ENCODE assay signal across 1 cellular context in the genomic region with DNA sequence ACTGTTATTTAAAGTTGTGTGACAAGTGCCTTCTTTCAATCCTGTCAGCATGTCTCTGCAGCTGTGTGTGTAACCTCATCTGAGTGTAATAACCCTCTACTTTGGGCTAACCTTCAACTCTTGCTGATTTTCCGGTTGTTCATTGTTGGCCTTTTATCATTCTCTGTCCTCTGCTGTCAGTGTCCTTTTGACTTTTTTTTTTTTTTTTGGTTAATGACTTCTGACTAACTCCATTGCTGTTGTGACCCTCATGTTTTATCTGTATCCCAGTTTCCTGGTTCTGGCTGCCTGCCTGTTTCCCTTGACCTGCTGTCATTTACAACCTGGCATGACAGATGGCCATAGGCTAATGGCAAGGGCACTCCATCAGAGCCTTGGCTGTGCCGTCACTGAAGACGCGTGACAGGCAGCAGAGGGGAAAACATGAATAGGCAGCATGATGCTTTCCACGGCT.
TF ChIP-seq lines count a peak whose summit lies in the region.

No MANE protein-coding gene starts in this region.

TF ChIP-seq in HepG2, 621 proteins besides CTCF, POLR2A, EP300 and RAD21 (continued from another document and continues in another):
- TF ChIP-seq, protein P1, sequence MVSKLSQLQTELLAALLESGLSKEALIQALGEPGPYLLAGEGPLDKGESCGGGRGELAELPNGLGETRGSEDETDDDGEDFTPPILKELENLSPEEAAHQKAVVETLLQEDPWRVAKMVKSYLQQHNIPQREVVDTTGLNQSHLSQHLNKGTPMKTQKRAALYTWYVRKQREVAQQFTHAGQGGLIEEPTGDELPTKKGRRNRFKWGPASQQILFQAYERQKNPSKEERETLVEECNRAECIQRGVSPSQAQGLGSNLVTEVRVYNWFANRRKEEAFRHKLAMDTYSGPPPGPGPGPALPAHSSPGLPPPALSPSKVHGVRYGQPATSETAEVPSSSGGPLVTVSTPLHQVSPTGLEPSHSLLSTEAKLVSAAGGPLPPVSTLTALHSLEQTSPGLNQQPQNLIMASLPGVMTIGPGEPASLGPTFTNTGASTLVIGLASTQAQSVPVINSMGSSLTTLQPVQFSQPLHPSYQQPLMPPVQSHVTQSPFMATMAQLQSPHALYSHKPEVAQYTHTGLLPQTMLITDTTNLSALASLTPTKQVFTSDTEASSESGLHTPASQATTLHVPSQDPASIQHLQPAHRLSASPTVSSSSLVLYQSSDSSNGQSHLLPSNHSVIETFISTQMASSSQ (IDR thresholded peaks at IDR 0.05; ENCODE audit: low read depth), result no peak
- TF ChIP-seq, protein P1 (CRISPR knock-in tag; IDR thresholded peaks at IDR 0.05; ENCODE audit: borderline replicate concordance), result no peak
- TF ChIP-seq, protein P2, sequence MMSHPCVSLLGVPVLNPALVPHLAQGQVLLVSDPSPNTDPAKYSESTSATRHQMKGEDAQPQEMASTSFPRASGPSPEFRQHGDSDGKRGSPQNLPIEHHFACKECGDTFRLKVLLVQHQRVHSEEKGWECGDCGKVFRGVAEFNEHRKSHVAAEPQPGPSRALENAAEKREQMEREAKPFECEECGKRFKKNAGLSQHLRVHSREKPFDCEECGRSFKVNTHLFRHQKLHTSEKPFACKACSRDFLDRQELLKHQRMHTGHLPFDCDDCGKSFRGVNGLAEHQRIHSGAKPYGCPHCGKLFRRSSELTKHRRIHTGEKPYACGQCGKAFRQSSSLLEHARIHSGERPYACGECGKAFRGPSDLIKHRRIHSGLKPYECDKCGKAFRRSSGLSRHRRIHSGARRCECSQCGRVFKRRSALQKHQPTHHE (CRISPR knock-in tag; IDR thresholded peaks at IDR 0.05; ENCODE audit: borderline replicate concordance), result no peak
- TF ChIP-seq ZNF776 (CRISPR knock-in tag; IDR thresholded peaks at IDR 0.05), result no peak
- no peak for TF ChIP-seq BCL6 (CRISPR knock-in tag; IDR thresholded peaks at IDR 0.05)
- no peak for TF ChIP-seq ZNF704 (CRISPR knock-in tag; IDR thresholded peaks at IDR 0.05; ENCODE audit: borderline replicate concordance)
- TF ChIP-seq, protein P3, sequence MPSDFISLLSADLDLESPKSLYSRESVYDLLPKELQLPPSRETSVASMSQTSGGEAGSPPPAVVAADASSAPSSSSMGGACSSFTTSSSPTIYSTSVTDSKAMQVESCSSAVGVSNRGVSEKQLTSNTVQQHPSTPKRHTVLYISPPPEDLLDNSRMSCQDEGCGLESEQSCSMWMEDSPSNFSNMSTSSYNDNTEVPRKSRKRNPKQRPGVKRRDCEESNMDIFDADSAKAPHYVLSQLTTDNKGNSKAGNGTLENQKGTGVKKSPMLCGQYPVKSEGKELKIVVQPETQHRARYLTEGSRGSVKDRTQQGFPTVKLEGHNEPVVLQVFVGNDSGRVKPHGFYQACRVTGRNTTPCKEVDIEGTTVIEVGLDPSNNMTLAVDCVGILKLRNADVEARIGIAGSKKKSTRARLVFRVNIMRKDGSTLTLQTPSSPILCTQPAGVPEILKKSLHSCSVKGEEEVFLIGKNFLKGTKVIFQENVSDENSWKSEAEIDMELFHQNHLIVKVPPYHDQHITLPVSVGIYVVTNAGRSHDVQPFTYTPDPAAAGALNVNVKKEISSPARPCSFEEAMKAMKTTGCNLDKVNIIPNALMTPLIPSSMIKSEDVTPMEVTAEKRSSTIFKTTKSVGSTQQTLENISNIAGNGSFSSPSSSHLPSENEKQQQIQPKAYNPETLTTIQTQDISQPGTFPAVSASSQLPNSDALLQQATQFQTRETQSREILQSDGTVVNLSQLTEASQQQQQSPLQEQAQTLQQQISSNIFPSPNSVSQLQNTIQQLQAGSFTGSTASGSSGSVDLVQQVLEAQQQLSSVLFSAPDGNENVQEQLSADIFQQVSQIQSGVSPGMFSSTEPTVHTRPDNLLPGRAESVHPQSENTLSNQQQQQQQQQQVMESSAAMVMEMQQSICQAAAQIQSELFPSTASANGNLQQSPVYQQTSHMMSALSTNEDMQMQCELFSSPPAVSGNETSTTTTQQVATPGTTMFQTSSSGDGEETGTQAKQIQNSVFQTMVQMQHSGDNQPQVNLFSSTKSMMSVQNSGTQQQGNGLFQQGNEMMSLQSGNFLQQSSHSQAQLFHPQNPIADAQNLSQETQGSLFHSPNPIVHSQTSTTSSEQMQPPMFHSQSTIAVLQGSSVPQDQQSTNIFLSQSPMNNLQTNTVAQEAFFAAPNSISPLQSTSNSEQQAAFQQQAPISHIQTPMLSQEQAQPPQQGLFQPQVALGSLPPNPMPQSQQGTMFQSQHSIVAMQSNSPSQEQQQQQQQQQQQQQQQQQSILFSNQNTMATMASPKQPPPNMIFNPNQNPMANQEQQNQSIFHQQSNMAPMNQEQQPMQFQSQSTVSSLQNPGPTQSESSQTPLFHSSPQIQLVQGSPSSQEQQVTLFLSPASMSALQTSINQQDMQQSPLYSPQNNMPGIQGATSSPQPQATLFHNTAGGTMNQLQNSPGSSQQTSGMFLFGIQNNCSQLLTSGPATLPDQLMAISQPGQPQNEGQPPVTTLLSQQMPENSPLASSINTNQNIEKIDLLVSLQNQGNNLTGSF (CRISPR knock-in tag; IDR thresholded peaks at IDR 0.05), result no peak
- no peak for TF ChIP-seq SP2 (CRISPR knock-in tag; IDR thresholded peaks at IDR 0.05)
- no peak for TF ChIP-seq RNF2 (conservative IDR thresholded peaks at IDR 0.05; ENCODE audit: low read depth)
- no peak for TF ChIP-seq DNMT3B (CRISPR knock-in tag; conservative IDR thresholded peaks at IDR 0.05)
- TF ChIP-seq UBTF (CRISPR knock-in tag; IDR thresholded peaks at IDR 0.05), result no peak
- TF ChIP-seq ZNF598 (CRISPR knock-in tag; IDR thresholded peaks at IDR 0.05; ENCODE audit: borderline replicate concordance), result no peak
- no peak for TF ChIP-seq ELF4 (CRISPR knock-in tag; IDR thresholded peaks at IDR 0.05; ENCODE audit: borderline replicate concordance)
- TF ChIP-seq ZNF713 (CRISPR knock-in tag; IDR thresholded peaks at IDR 0.05), result no peak
- TF ChIP-seq SPEN (CRISPR knock-in tag; IDR thresholded peaks at IDR 0.05; ENCODE audit: low read depth), result no peak
- TF ChIP-seq ETV6 (CRISPR knock-in tag; conservative IDR thresholded peaks at IDR 0.05), result no peak
- no peak for TF ChIP-seq CBX2 (IDR thresholded peaks at IDR 0.05; ENCODE audit: low read depth, low read length)
- no peak for TF ChIP-seq CBX2 (CRISPR knock-in tag; IDR thresholded peaks at IDR 0.05; ENCODE audit: low read depth)
- TF ChIP-seq MZF1 (CRISPR knock-in tag; IDR thresholded peaks at IDR 0.05; ENCODE audit: borderline replicate concordance), result no peak
- no peak for TF ChIP-seq RBM22 (optimal IDR thresholded peaks at IDR 0.05; ENCODE audit: low read length)
- no peak for TF ChIP-seq SNAI1 (CRISPR knock-in tag; IDR thresholded peaks at IDR 0.05; ENCODE audit: borderline replicate concordance)
- peak; percentile 63 for TF ChIP-seq ELF3 (CRISPR knock-in tag; IDR thresholded peaks at IDR 0.05)
- no peak for TF ChIP-seq KDM6A (CRISPR knock-in tag; IDR thresholded peaks at IDR 0.05; ENCODE audit: low read depth)
- no peak for TF ChIP-seq ZNF101 (CRISPR knock-in tag; IDR thresholded peaks at IDR 0.05; ENCODE audit: borderline replicate concordance, low read depth)
- no peak for TF ChIP-seq PHF20 (CRISPR knock-in tag; IDR thresholded peaks at IDR 0.05)
- no peak for TF ChIP-seq ZNF496 (CRISPR knock-in tag; IDR thresholded peaks at IDR 0.05; ENCODE audit: insufficient replicate concordance)
- TF ChIP-seq, protein P4, sequence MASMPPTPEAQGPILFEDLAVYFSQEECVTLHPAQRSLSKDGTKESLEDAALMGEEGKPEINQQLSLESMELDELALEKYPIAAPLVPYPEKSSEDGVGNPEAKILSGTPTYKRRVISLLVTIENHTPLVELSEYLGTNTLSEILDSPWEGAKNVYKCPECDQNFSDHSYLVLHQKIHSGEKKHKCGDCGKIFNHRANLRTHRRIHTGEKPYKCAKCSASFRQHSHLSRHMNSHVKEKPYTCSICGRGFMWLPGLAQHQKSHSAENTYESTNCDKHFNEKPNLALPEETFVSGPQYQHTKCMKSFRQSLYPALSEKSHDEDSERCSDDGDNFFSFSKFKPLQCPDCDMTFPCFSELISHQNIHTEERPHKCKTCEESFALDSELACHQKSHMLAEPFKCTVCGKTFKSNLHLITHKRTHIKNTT (CRISPR knock-in tag; IDR thresholded peaks at IDR 0.05), result no peak
- no peak for TF ChIP-seq SOX6 (IDR thresholded peaks at IDR 0.05)
- TF ChIP-seq SOX6 (CRISPR knock-in tag; IDR thresholded peaks at IDR 0.05), result peak; percentile 26; the same call in 1 of the 2 replicates
- TF ChIP-seq FOXO1 (CRISPR knock-in tag; IDR thresholded peaks at IDR 0.05), result 0 out of 2 replicates have a peak, but pooled peaks have one; percentile 29
- TF ChIP-seq ZBTB1 (CRISPR knock-in tag; IDR thresholded peaks at IDR 0.05; ENCODE audit: borderline replicate concordance), result no peak
- no peak for TF ChIP-seq RFXAP (CRISPR knock-in tag; IDR thresholded peaks at IDR 0.05; ENCODE audit: borderline replicate concordance)
- TF ChIP-seq ZBTB2 (CRISPR knock-in tag; IDR thresholded peaks at IDR 0.05; ENCODE audit: low read depth), result no peak
- TF ChIP-seq ZBTB7A (CRISPR knock-in tag; IDR thresholded peaks at IDR 0.05), result no peak
- no peak for TF ChIP-seq NFIC (IDR thresholded peaks at IDR 0.05; ENCODE audit: low read length)
- no peak for TF ChIP-seq ZNF775 (CRISPR knock-in tag; IDR thresholded peaks at IDR 0.05; ENCODE audit: borderline replicate concordance)
- TF ChIP-seq HDAC2 (CRISPR knock-in tag; IDR thresholded peaks at IDR 0.05), result 0 out of 2 replicates have a peak, but pooled peaks have one; percentile 14
- TF ChIP-seq SOX5 (CRISPR knock-in tag; IDR thresholded peaks at IDR 0.05; ENCODE audit: borderline replicate concordance), result peak; percentile 48; the same call in 1 of the 2 replicates
- TF ChIP-seq, protein P5, sequence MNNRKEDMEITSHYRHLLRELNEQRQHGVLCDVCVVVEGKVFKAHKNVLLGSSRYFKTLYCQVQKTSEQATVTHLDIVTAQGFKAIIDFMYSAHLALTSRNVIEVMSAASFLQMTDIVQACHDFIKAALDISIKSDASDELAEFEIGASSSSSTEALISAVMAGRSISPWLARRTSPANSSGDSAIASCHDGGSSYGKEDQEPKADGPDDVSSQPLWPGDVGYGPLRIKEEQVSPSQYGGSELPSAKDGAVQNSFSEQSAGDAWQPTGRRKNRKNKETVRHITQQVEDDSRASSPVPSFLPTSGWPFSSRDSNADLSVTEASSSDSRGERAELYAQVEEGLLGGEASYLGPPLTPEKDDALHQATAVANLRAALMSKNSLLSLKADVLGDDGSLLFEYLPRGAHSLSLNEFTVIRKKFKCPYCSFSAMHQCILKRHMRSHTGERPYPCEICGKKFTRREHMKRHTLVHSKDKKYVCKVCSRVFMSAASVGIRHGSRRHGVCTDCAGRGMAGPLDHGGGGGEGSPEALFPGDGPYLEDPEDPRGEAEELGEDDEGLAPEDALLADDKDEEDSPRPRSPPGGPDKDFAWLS (CRISPR knock-in tag; IDR thresholded peaks at IDR 0.05; ENCODE audit: borderline replicate concordance), result no peak
- no peak for TF ChIP-seq MAFK (conservative IDR thresholded peaks at IDR 0.05 in 1 of 2, IDR thresholded peaks at IDR 0.05 in 1 of 2; ENCODE audit: low read length in 2 of 2)
